Comparison of ENCODE assay signal across 1 cellular context in the genomic region with DNA sequence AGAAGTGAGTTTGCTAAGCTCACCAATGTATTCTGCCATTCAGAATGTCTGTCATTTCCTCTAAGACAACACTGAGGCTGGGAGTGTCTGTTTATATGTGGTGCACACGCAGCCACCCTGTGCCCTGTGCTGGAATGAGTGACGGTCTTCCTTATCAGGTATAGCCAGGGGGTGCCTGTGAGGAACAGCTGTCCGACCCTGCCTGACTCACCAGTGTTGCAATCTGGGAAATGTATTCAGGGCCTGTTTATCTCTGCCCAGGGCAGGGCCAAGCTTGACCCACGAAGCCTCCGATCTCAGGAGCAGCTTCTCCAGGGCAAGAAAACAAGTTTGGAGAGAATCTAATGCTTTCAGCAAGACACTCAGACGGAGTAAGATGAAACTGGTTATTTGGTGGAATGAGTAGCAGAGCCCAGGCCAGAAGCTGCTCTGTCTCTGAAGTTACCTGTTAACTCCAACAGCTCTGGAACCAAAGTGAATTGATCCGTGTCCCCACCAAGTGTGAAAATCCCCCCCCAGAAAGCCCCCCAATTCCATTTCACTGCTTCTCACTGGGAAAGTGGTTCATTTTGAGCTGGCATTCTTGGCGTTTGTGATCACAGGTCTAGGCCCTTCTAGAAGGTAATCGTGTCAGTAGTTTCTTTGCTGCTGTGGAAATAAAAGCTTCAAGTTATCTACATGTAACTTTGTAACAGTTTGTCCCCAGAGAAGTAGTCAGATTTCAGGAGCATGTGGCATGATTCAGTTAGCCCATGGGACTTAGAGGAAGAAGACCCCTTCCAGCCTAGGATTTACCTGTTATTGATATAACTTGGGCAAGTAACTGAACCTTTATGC.
TF ChIP-seq lines count a peak whose summit lies in the region.

No MANE protein-coding gene starts in this region.

TF ChIP-seq in endothelial cell of umbilical vein, 7 proteins besides CTCF, POLR2A, EP300 and RAD21:
- TF ChIP-seq EZH2 (IDR thresholded peaks at IDR 0.05; ENCODE audit: borderline replicate concordance, low read depth, low read length, severe bottlenecking) (no peak), MYC (IDR thresholded peaks at IDR 0.05; ENCODE audit: low read depth, low read length) (no peak), MAX (IDR thresholded peaks at IDR 0.05; ENCODE audit: insufficient read depth, insufficient read length) (peak; percentile 39), FOS (IDR thresholded peaks at IDR 0.05; ENCODE audit: borderline replicate concordance, insufficient read depth, low read length) (peak; percentile 86), POLR2AphosphoS5 (IDR thresholded peaks at IDR 0.05; ENCODE audit: insufficient read depth, low read depth, low read length) (peak; percentile 88), GATA2 (IDR thresholded peaks at IDR 0.05; ENCODE audit: insufficient read depth, insufficient read length, low read depth, low read length) (peak; percentile 95), JUN (IDR thresholded peaks at IDR 0.05; ENCODE audit: borderline replicate concordance, insufficient read depth, insufficient read length, low read depth) (peak; percentile 84)
TF ChIP-seq in endothelial cell of umbilical vein: peak in this region for 5.
